ENCODE assay signal across 8 cellular contexts in the genomic region with DNA sequence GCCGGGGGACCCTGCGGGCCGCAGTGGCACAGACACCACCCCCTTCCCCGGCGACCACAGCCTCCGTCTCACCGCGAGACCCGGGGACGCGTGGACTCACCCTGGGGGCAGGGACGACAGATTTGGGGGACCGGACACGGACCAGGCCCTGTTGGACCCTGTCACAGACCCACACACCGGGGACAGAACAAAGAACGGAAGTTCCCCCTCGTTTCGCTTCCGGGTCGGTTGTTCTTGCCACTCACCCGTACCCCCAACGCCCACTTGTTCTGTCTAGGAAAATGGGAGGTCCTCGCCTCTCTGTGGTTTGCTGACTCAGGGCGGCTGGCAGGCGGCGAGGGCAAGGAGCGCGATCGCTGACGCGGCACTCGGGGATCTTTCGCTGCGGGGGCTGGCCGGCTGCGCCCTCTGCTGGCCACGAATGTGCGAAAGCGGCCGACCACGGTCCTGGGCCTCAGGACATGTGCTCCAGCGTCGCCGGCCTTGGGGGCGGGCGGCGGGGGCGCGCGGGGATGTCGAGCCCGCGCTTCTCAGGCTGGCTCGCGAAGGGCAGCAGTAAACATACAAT. TPM values are rescaled to one million over a fixed set of nuclear protein-coding genes. Genes with fewer than 3 reads are reported as not detected.
A peak's percentile ranks its signal among the peaks of the same experiment; 100 is the strongest.
DNase-seq lines count a peak whose midpoint lies in the region; ATAC-seq and TF ChIP-seq lines count a peak whose summit lies in the region.

A gene (minus strand): TSS at position 189 of the 568 bp plus-strand sequence. CDS start 4,366 bp downstream, outside the sequence.

- no peaks in the 10 kb centered on the region for H3K9me3 Mint-ChIP-seq in activated CD4-positive, alpha-beta T cell treated with anti-CD3 and anti-CD28 coated beads, Interleukin-2, amount 10 ng/mL, durations not matched to agents 24 days and 14 days

- TF ChIP-seq CTCF in C4-2B (conservative IDR thresholded peaks at IDR 0.05) (peak; percentile 100), coronary artery (IDR thresholded peaks at IDR 0.05) (peak; percentile 80)

- intact Hi-C loops in activated CD4-positive, alpha-beta T cell treated with anti-CD3 and anti-CD28 coated beads, Interleukin-2, amount 10 ng/mL, durations not matched to agents 24 days and 14 days (cut with micrococcal nuclease), result loop anchor here (1.0 to 10.0 kb wide), 9 partner anchors 8 to 939 kb away; a partner anchor contains a TSS

- H3K4me3 ChIP-seq in coronary artery, result peak within 1 kb of the TSS; percentile 100

- H3K36me3 Mint-ChIP-seq in activated CD4-positive, alpha-beta T cell treated with anti-CD3 and anti-CD28 coated beads, Interleukin-2, amount 10 ng/mL, durations not matched to agents 24 days and 14 days (ENCODE audit: low read depth), result peaks cover 28% of the 10 kb centered on the region

- H3K4me3 Mint-ChIP-seq in activated CD4-positive, alpha-beta T cell treated with anti-CD3 and anti-CD28 coated beads, Interleukin-2, amount 10 ng/mL, durations not matched to agents 24 days and 14 days, result peak within 1 kb of the TSS; percentile 93

- H3K27ac Mint-ChIP-seq in activated CD4-positive, alpha-beta T cell treated with anti-CD3 and anti-CD28 coated beads, Interleukin-2, amount 10 ng/mL, durations not matched to agents 24 days and 14 days, result peak within 1 kb of the TSS; percentile 91

- ATAC-seq in GM19328 (IDR thresholded peaks at IDR 0.05; ENCODE audit: unreplicated experiment) (peak; percentile 73), HG03520 (IDR thresholded peaks at IDR 0.05; ENCODE audit: unreplicated experiment) (peak; percentile 80)

- H3K27me3 ChIP-seq in layer of hippocampus (ENCODE audit: control insufficient read depth, insufficient read depth, low read length), result no peaks in the 10 kb centered on the region

- peaks cover 23% of the 10 kb centered on the region for H3K4me1 Mint-ChIP-seq in activated CD4-positive, alpha-beta T cell treated with anti-CD3 and anti-CD28 coated beads, Interleukin-2, amount 10 ng/mL, durations not matched to agents 24 days and 14 days

- DNase-seq in NCI-H526 treated with DMSO at 0.1 percent for 48 hours (lab: John Stamatoyannopoulos, UW) (peak; percentile 97), coronary artery (ENCODE audit: low spot score) (peak; percentile 99)
- DNase-seq in activated CD4-positive, alpha-beta T cell treated with anti-CD3 and anti-CD28 coated beads, Interleukin-2, amount 10 ng/mL, durations not matched to agents 24 days and 14 days, result peak; percentile 99
- peak; percentile 95 for DNase-seq in stimulated activated CD4-positive, alpha-beta T cell treated with anti-CD3 and anti-CD28 coated beads, Interleukin-1b, Interleukin-23, amount 100 ng/mL, for 4 hours (ENCODE audit: low read depth in 2 of 2)

- H3K27me3 Mint-ChIP-seq in activated CD4-positive, alpha-beta T cell treated with anti-CD3 and anti-CD28 coated beads, Interleukin-2, amount 10 ng/mL, durations not matched to agents 24 days and 14 days, result peaks cover 10% of the 10 kb centered on the region

- H3K27ac ChIP-seq in C4-2B (peak within 1 kb of the TSS; percentile 92), coronary artery (peak within 1 kb of the TSS; percentile 68 to 91), layer of hippocampus (ENCODE audit: low read depth, low read length) (peak within 1 kb of the TSS; percentile 81)

RNA-seq across cellular contexts. Expression of the gene that starts here (rescaled TPM):
- 21.5 and 23.3 TPM in 2 replicates for total RNA-seq in activated CD4-positive, alpha-beta T cell treated with anti-CD3 and anti-CD28 coated beads, Interleukin-2, amount 10 ng/mL, durations not matched to agents 24 days and 14 days

Comparison
In these comparisons a context has a peak if more than half of its experiments do, and no peak if none do; other contexts are left out.
1. Peak in every context shown above with its lines: DNase-seq, ATAC-seq, H3K4me3 ChIP-seq and H3K27ac ChIP-seq.